ENCODE assay signal across 16 cellular contexts in genomic region chr4:81870275-81870674, GRCh38.
A peak's percentile ranks its signal among the peaks of the same experiment; 100 is the strongest.
DNase-seq lines count a peak whose midpoint lies in the region; ATAC-seq and TF ChIP-seq lines count a peak whose summit lies in the region.
"Had no signal": no experiment of that assay in that cellular context is flagged by ENCODE, and none has a peak within 500 bp of the region (broad histone marks: within the 10 kb centered on the region; RNA-seq: fewer than 3 reads in every experiment).

No MANE protein-coding gene starts in this region.

- peaks cover 15% of the 10 kb centered on the region for H3K9me3 ChIP-seq in Caco-2
- H3K9me3 ChIP-seq: A549 had no signal

- H3K27me3 Mint-ChIP-seq in Caco-2 (ENCODE audit: insufficient read depth, unreplicated experiment) = no peaks in the 10 kb centered on the region
- H3K27me3 Mint-ChIP-seq: CD4-positive, alpha-beta memory T cell had no signal

- H3K27me3 ChIP-seq in KMS-11 (ENCODE audit: insufficient read depth, low read depth) (no peaks in the 10 kb centered on the region), Caco-2 (replicated peaks; ENCODE audit: control insufficient read depth, insufficient read depth, low read length) (no peaks in the 10 kb centered on the region)
- H3K27me3 ChIP-seq: BLaER1 had no signal

- DNase-seq in NCI-H2029 (lab: John Stamatoyannopoulos, UW) (peak; percentile 26), NCI-H2029 treated with DMSO at 0.1 percent for 48 hours (lab: John Stamatoyannopoulos, UW) (no peak), COLO668 (lab: John Stamatoyannopoulos, UW; ENCODE audit: unreplicated experiment) (peak; percentile 73), NCI-H2081 treated with DMSO at 0.1 percent for 48 hours (lab: John Stamatoyannopoulos, UW) (no peak), Caco-2 (no peak)
- DNase-seq in stimulated activated effector memory CD8-positive, alpha-beta T cell treated with anti-CD3 and anti-CD28 coated beads, Interleukin-12 subunit alpha, Interleukin-12 subunit beta, amount 100 ng/mL, for 72 hours (ENCODE audit: low spot score in 2 of 2) = no peak
- DNase-seq: CD4-positive, alpha-beta memory T cell; DMS79 treated with DMSO at 0.1 percent for 48 hours; GF-D8; HCEC 1CT had no signal

- intact Hi-C loops in Caco-2 (cut with micrococcal nuclease; ENCODE audit: unreplicated experiment) = no loop called here

- no peak overlapping the region for H3K9ac ChIP-seq in KMS-11
- H3K9ac ChIP-seq: BLaER1 had no signal

- H3K9me3 Mint-ChIP-seq in stimulated activated effector memory CD8-positive, alpha-beta T cell treated with anti-CD3 and anti-CD28 coated beads, Interleukin-12 subunit alpha, Interleukin-12 subunit beta, amount 100 ng/mL, for 72 hours = no peaks in the 10 kb centered on the region
- peaks cover 10% of the 10 kb centered on the region for H3K9me3 Mint-ChIP-seq in Caco-2 (ENCODE audit: unreplicated experiment)

- no peaks in the 10 kb centered on the region for H3K36me3 Mint-ChIP-seq in stimulated activated effector memory CD8-positive, alpha-beta T cell treated with anti-CD3 and anti-CD28 coated beads, Interleukin-12 subunit alpha, Interleukin-12 subunit beta, amount 100 ng/mL, for 72 hours
- H3K36me3 Mint-ChIP-seq in Caco-2 (ENCODE audit: insufficient read depth, unreplicated experiment) = no peaks in the 10 kb centered on the region
- H3K36me3 Mint-ChIP-seq: CD14-positive monocyte; CD4-positive, alpha-beta memory T cell had no signal

- H4K20me1 ChIP-seq in KMS-11 (ENCODE audit: insufficient read depth) = no peaks in the 10 kb centered on the region
- H4K20me1 ChIP-seq: BLaER1 had no signal

- ATAC-seq in stimulated activated effector memory CD8-positive, alpha-beta T cell treated with anti-CD3 and anti-CD28 coated beads, Interleukin-12 subunit alpha, Interleukin-12 subunit beta, amount 100 ng/mL, for 72 hours = peak; percentile 13
- ATAC-seq: A549, GM23338 had no signal

- BruUV-seq in Caco-2 (replicated peaks; lab: Mats Ljungman, UMichigan) = no TSS peak

- no peaks in the 10 kb centered on the region for H3K36me3 ChIP-seq in KMS-11 (ENCODE audit: insufficient read depth)
- no peaks in the 10 kb centered on the region for H3K36me3 ChIP-seq in Caco-2 (ENCODE audit: control insufficient read depth, insufficient read depth, low read length)
- H3K36me3 ChIP-seq: BLaER1 had no signal

- no peak overlapping the region for H3K27ac ChIP-seq in KMS-11
- H3K27ac ChIP-seq: 22Rv1, A549, BLaER1 had no signal

- H3K4me3 ChIP-seq in KMS-11 (IDR thresholded peaks at IDR 0.05; ENCODE audit: insufficient read depth, low read depth, low read length) (no peak overlapping the region), Caco-2 (ENCODE audit: low read depth, low read length) (no peak overlapping the region)
- H3K4me3 ChIP-seq: A549, BLaER1, GM23338 had no signal

- H3K27ac Mint-ChIP-seq in stimulated activated effector memory CD8-positive, alpha-beta T cell treated with anti-CD3 and anti-CD28 coated beads, Interleukin-12 subunit alpha, Interleukin-12 subunit beta, amount 100 ng/mL, for 72 hours = no peak overlapping the region
- no peak overlapping the region for H3K27ac Mint-ChIP-seq in Caco-2 (ENCODE audit: unreplicated experiment)
- H3K27ac Mint-ChIP-seq: CD14-positive monocyte; CD4-positive, alpha-beta memory T cell; GM23338 had no signal

- no peaks in the 10 kb centered on the region for H3K4me1 Mint-ChIP-seq in stimulated activated effector memory CD8-positive, alpha-beta T cell treated with anti-CD3 and anti-CD28 coated beads, Interleukin-12 subunit alpha, Interleukin-12 subunit beta, amount 100 ng/mL, for 72 hours
- H3K4me1 Mint-ChIP-seq in Caco-2 (ENCODE audit: low read depth, unreplicated experiment) = no peaks in the 10 kb centered on the region
- H3K4me1 Mint-ChIP-seq: CD14-positive monocyte; CD4-positive, alpha-beta memory T cell had no signal

- CTCF ChIA-PET in Caco-2 (lab: Charles Lee) = no interaction called here

- H3K4me2 ChIP-seq in KMS-11 = no peak overlapping the region
- H3K4me2 ChIP-seq: A549, BLaER1, GM23338 had no signal

- H3K4me3 Mint-ChIP-seq in stimulated activated effector memory CD8-positive, alpha-beta T cell treated with anti-CD3 and anti-CD28 coated beads, Interleukin-12 subunit alpha, Interleukin-12 subunit beta, amount 100 ng/mL, for 72 hours = no peak overlapping the region
- no peak overlapping the region for H3K4me3 Mint-ChIP-seq in Caco-2 (ENCODE audit: unreplicated experiment)
- H3K4me3 Mint-ChIP-seq: CD14-positive monocyte; CD4-positive, alpha-beta memory T cell; GM23338 had no signal

- POLR2A ChIA-PET in Caco-2 (lab: Charles Lee) = no interaction called here

- H3K4me1 ChIP-seq in KMS-11 (ENCODE audit: low read depth, poor library complexity, severe bottlenecking) (peaks cover 17% of the 10 kb centered on the region), Caco-2 (peaks cover 9% of the 10 kb centered on the region; the same call in 1 of the 2 replicates)
- H3K4me1 ChIP-seq: A549 had no signal

- TF ChIP-seq CTCF in KMS-11 (conservative IDR thresholded peaks at IDR 0.05; ENCODE audit: low read depth, low read length) = no peak
- TF ChIP-seq CTCF in Caco-2 (IDR thresholded peaks at IDR 0.05; ENCODE audit: insufficient read depth in 1 of 2, low read depth in 1 of 2, low read length in 1 of 2, severe bottlenecking in 1 of 2, unreplicated experiment in 1 of 2) = no peak

- 0 out of 2 replicates have a peak overlapping the region, but pooled peaks have one; percentile 2 for H2AFZ ChIP-seq in KMS-11 (ENCODE audit: low read depth)
- H2AFZ ChIP-seq: GM23338 had no signal

- H3K79me2 ChIP-seq in KMS-11 (ENCODE audit: insufficient read depth, low read depth) = no peaks in the 10 kb centered on the region

Comparison
In these comparisons a context has a peak if more than half of its experiments do, and no peak if none do; other contexts are left out.
1. DNase-seq: peak in NCI-H2029 (single experiment) and COLO668 (single experiment); none in NCI-H2029 treated with DMSO at 0.1 percent for 48 hours (single experiment), stimulated activated effector memory CD8-positive, alpha-beta T cell treated with anti-CD3 and anti-CD28 coated beads, Interleukin-12 subunit alpha, Interleukin-12 subunit beta, amount 100 ng/mL, for 72 hours (0 of 2), NCI-H2081 treated with DMSO at 0.1 percent for 48 hours (single experiment) and Caco-2 (0 of 2).